Comparison of ENCODE assay signal across 8 cellular contexts in the genomic region with DNA sequence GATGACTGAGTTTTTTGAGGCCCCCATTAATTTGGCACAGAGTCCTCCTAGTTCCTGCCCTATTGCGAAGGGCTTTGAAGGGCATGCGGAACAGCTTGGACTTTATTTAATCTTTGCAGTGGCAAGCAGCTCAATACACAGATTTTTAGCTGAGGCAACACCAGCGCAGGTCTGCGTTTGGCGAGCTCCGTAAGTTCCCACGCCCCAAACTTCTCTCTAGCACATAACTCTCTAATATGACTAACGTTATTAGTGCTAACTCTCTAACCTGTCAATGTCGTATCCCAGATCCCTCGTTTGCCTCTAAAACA. TPM values are rescaled to one million over a fixed set of nuclear protein-coding genes. Genes with fewer than 3 reads are reported as not detected.
DNase-seq lines count a peak whose midpoint lies in the region; ATAC-seq, FAIRE-seq and TF ChIP-seq lines count a peak whose summit lies in the region.

No MANE protein-coding gene starts in this region.

- H3K9me3 ChIP-seq in kidney (ENCODE audit: control insufficient read depth in 1 of 2, low read length in 2 of 2) (no peaks in the 10 kb centered on the region), tibial artery (no peaks in the 10 kb centered on the region)

- peaks cover 0 to 3% of the 10 kb centered on the region in 2 donors for H3K27me3 ChIP-seq in tibial artery

- TSS peak; percentile 88 for BruUV-seq in Calu3 (replicated peaks; lab: Mats Ljungman, UMichigan)

- TF ChIP-seq CTCF in Calu3 (IDR thresholded peaks at IDR 0.05; ENCODE audit: unreplicated experiment) (no peak), kidney (IDR thresholded peaks at IDR 0.05; ENCODE audit: borderline replicate concordance, extremely low read depth, insufficient read depth) (no peak), tibial artery (IDR thresholded peaks at IDR 0.05) (no peak)

- H3K9me3 Mint-ChIP-seq in Calu3 (ENCODE audit: low read depth, unreplicated experiment): no peaks in the 10 kb centered on the region
- H3K9me3 Mint-ChIP-seq in activated T-helper 17 cell treated with anti-CD3 and anti-CD28 coated beads, Interleukin-2, amount 50 U/mL, for 72 hours: no peaks in the 10 kb centered on the region

- intact Hi-C loops in Calu3 (cut with micrococcal nuclease; ENCODE audit: unreplicated experiment) (loop anchor here (1.0 to 2.0 kb wide), 2 partner anchors 21 to 131 kb away; no protein-coding TSS in a partner anchor), kidney (cut with DNase I) (no loop called here), tibial artery (cut with DNase I; ENCODE audit: low total_unique reads) (no loop called here)

- H3K4me3 Mint-ChIP-seq in Calu3 (ENCODE audit: low read depth, unreplicated experiment): peak overlapping the region; percentile 85
- peak overlapping the region; percentile 98 for H3K4me3 Mint-ChIP-seq in activated T-helper 17 cell treated with anti-CD3 and anti-CD28 coated beads, Interleukin-2, amount 50 U/mL, for 72 hours

- peaks cover 23% of the 10 kb centered on the region for H3K4me1 Mint-ChIP-seq in Calu3 (ENCODE audit: low read depth, unreplicated experiment)
- H3K4me1 Mint-ChIP-seq in activated T-helper 17 cell treated with anti-CD3 and anti-CD28 coated beads, Interleukin-2, amount 50 U/mL, for 72 hours: peaks cover 22% of the 10 kb centered on the region

- CTCF ChIA-PET in Calu3 (lab: Charles Lee): interaction anchor here (0.9 to 2.1 kb wide), 7 partner anchors 8 to 1485 kb away, joined by 3 to 12 read pairs (median 3); a partner anchor contains a TSS

- DNase-seq in Calu3 (no peak), kidney (no peak), tibial artery (no peak), SHP77 treated with DMSO at 0.1 percent for 48 hours (lab: John Stamatoyannopoulos, UW) (no peak), pons (ENCODE audit: low spot score) (no peak)
- DNase-seq in stimulated activated CD4-positive, alpha-beta T cell treated with anti-CD3 and anti-CD28 coated beads, Interleukin-12 subunit alpha, Interleukin-12 subunit beta, amount 100 ng/mL, for 4 hours: no peak

- peaks cover 24% of the 10 kb centered on the region for H3K36me3 Mint-ChIP-seq in Calu3 (ENCODE audit: insufficient read depth, unreplicated experiment)
- H3K36me3 Mint-ChIP-seq in activated T-helper 17 cell treated with anti-CD3 and anti-CD28 coated beads, Interleukin-2, amount 50 U/mL, for 72 hours (ENCODE audit: low read depth): peaks cover 25% of the 10 kb centered on the region

- H3K27ac Mint-ChIP-seq in Calu3 (ENCODE audit: unreplicated experiment): peak overlapping the region; percentile 58
- peak overlapping the region; percentile 96 for H3K27ac Mint-ChIP-seq in activated T-helper 17 cell treated with anti-CD3 and anti-CD28 coated beads, Interleukin-2, amount 50 U/mL, for 72 hours

- peak overlapping the region in 1 of 2 donors; percentile 62 for H3K9ac ChIP-seq in kidney (ENCODE audit: low read length in 2 of 2)

- FAIRE-seq in kidney (lab: Jason Lieb, UNC): no peak

- ATAC-seq in HG02840 (IDR thresholded peaks at IDR 0.05; ENCODE audit: low FRiP score, unreplicated experiment): peak; percentile 19
- no peak for ATAC-seq in activated T-helper 17 cell treated with anti-CD3 and anti-CD28 coated beads, Interleukin-2, amount 50 U/mL, for 72 hours (replicated peaks)

- peaks cover 2 to 8% of the 10 kb centered on the region in 2 donors for H3K4me1 ChIP-seq in kidney (ENCODE audit: control insufficient read depth in 1 of 2, insufficient read depth in 1 of 2, low read depth in 1 of 2, low read length in 2 of 2)
- peaks cover 0 to 18% (median 14%) of the 10 kb centered on the region in 4 donors for H3K4me1 ChIP-seq in tibial artery

- H3K4me3 ChIP-seq in kidney (ENCODE audit: low read length in 2 of 2) (peak overlapping the region; percentile 76 to 97), tibial artery (peak overlapping the region; percentile 85 to 95)

- H3K36me3 ChIP-seq in kidney (ENCODE audit: control insufficient read depth in 1 of 2, insufficient read depth in 2 of 2, low read length in 2 of 2): peaks cover 0 to 4% of the 10 kb centered on the region in 2 donors
- H3K36me3 ChIP-seq in tibial artery: peaks cover 0 to 4% (median 0%) of the 10 kb centered on the region in 3 donors

- no peaks in the 10 kb centered on the region for H3K27me3 Mint-ChIP-seq in Calu3 (ENCODE audit: unreplicated experiment)
- peaks cover 5% of the 10 kb centered on the region for H3K27me3 Mint-ChIP-seq in activated T-helper 17 cell treated with anti-CD3 and anti-CD28 coated beads, Interleukin-2, amount 50 U/mL, for 72 hours

- H3K27ac ChIP-seq in kidney (ENCODE audit: low read depth in 2 of 2, low read length in 2 of 2): no peak overlapping the region
- peak overlapping the region; percentile 73 to 78 for H3K27ac ChIP-seq in tibial artery

RNA-seq across cellular contexts. Expression of a gene that starts 0.4 kb away (rescaled TPM):
- total RNA-seq in Calu3 (2022) (12.7 and 14.5 TPM in 2 replicates), kidney (8.7 TPM)
- 10 to 100 TPM in 1 of 2 donors, 1 to 10 TPM in 1; 9.7 to 14.0 TPM for total RNA-seq in activated T-helper 17 cell treated with anti-CD3 and anti-CD28 coated beads, Interleukin-2, amount 50 U/mL, for 72 hours
- 4.0 TPM for polyA plus RNA-seq in kidney (ENCODE audit: insufficient read depth, low read depth, low replicate concordance)

RNA-seq across cellular contexts. Expression of a gene that starts 30.0 kb away (rescaled TPM):
- 312 and 373 TPM in 2 replicates for total RNA-seq in Calu3 (2022)
- total RNA-seq in activated T-helper 17 cell treated with anti-CD3 and anti-CD28 coated beads, Interleukin-2, amount 50 U/mL, for 72 hours: 100 to 1,000 TPM; 181 to 328 TPM
- 269 TPM for total RNA-seq in kidney
- 695 TPM for polyA plus RNA-seq in kidney (ENCODE audit: insufficient read depth, low read depth, low replicate concordance)

RNA-seq across cellular contexts. Expression of a gene that starts 30.1 kb away (rescaled TPM):
- total RNA-seq in Calu3 (2022) (15.0 and 16.2 TPM in 2 replicates), kidney (12.9 TPM)
- 10 to 100 TPM; 10.5 to 11.0 TPM for total RNA-seq in activated T-helper 17 cell treated with anti-CD3 and anti-CD28 coated beads, Interleukin-2, amount 50 U/mL, for 72 hours
- 10.8 TPM for polyA plus RNA-seq in kidney (ENCODE audit: insufficient read depth, low read depth, low replicate concordance)

Comparison
In these comparisons a context has a peak if more than half of its experiments do, and no peak if none do; other contexts are left out.
1. H3K27ac ChIP-seq: peak in tibial artery (2 of 2); none in kidney (0 of 2).